25 cellular contexts compared by ENCODE assay signal in the genomic region with DNA sequence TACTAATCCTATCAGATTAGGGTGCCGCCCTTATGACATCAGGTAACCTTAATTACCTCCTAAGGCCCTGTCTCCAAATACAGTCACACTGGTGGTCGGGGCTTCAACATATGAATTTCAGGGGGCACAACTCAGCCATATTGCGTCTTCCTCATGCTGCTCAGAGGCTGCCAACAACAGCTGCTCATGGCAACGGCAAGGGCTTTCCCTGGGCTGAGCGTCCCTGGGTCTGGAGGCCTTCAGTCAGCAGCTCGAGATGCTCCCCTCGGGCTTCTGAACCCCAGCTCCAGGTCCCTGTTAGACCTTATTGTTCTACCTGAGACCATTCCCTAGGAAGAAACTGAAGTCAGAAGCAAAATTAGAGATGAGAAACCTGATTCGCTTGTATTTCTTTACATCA.
"Had no signal": no experiment of that assay in that cellular context is flagged by ENCODE, and none has a peak within 500 bp of the region (broad histone marks: within the 10 kb centered on the region; RNA-seq: fewer than 3 reads in every experiment).

No MANE protein-coding gene starts in this region.

- H3K36me3 ChIP-seq: esophagus muscularis mucosa, gastroesophageal sphincter, left lung, lower lobe of right lung, neural progenitor cell, right lobe of liver, thoracic aorta had no signal

- ATAC-seq: gastroesophageal sphincter; left lung; lower lobe of right lung; natural killer cell treated with Interleukin-12 subunit alpha and Interleukin-12 subunit beta and Interleukin-15 and Interleukin-18, amount 100 ng/mL, for 72 hours; psoas muscle; right lobe of liver; stimulated activated naive B cell treated with anti-CD40 and anti-IgM and Interleukin-4, amounts not matched to agents 10 μg/mL and 1 μg/mL and 100 μg/mL, for 72 hours; stimulated activated naive CD8-positive, alpha-beta T cell treated with anti-CD3 and anti-CD28 coated beads, Interleukin-15, amount 100 ng/mL, for 72 hours had no signal

- H3K9me3 Mint-ChIP-seq: natural killer cell treated with Interleukin-12 subunit alpha and Interleukin-12 subunit beta and Interleukin-15 and Interleukin-18, amount 100 ng/mL, for 72 hours; neural progenitor cell had no signal

- H3K4me3 Mint-ChIP-seq: memory B cell; natural killer cell treated with Interleukin-12 subunit alpha and Interleukin-12 subunit beta and Interleukin-15 and Interleukin-18, amount 100 ng/mL, for 72 hours; neural progenitor cell; stimulated activated naive B cell treated with anti-CD40 and anti-IgM and Interleukin-4, amounts not matched to agents 10 μg/mL and 1 μg/mL and 100 μg/mL, for 72 hours; stimulated activated naive CD8-positive, alpha-beta T cell treated with anti-CD3 and anti-CD28 coated beads, Interleukin-15, amount 100 ng/mL, for 72 hours had no signal

- H3K79me2 ChIP-seq: parathyroid adenoma had no signal

- DNase-seq: effector memory CD4-positive, alpha-beta T cell; foreskin fibroblast; glutamatergic neuron; left lung; lower lobe of right lung; midbrain; occipital lobe; psoas muscle; retina; right lobe of liver; stimulated activated CD4-positive, alpha-beta T cell treated with anti-CD3 and anti-CD28 coated beads, Interleukin-2, amount 100 ng/mL, for 24 hours; stimulated activated CD4-positive, alpha-beta T cell treated with anti-CD3 and anti-CD28 coated beads, Interleukin-4, amount 100 ng/mL, for 4 hours; stimulated activated naive B cell treated with anti-CD40 and anti-IgM and Interleukin-4, amounts not matched to agents 10 μg/mL and 1 μg/mL and 100 μg/mL, for 72 hours; stimulated activated naive CD8-positive, alpha-beta T cell treated with anti-CD3 and anti-CD28 coated beads, Interleukin-15, amount 100 ng/mL, for 72 hours; substantia nigra; trophoblast cell had no signal

- H3K36me3 Mint-ChIP-seq: memory B cell; natural killer cell treated with Interleukin-12 subunit alpha and Interleukin-12 subunit beta and Interleukin-15 and Interleukin-18, amount 100 ng/mL, for 72 hours; neural progenitor cell; stimulated activated naive B cell treated with anti-CD40 and anti-IgM and Interleukin-4, amounts not matched to agents 10 μg/mL and 1 μg/mL and 100 μg/mL, for 72 hours had no signal

- H3K9ac ChIP-seq: neural progenitor cell, parathyroid adenoma had no signal

- H3K4me1 Mint-ChIP-seq: memory B cell; stimulated activated naive B cell treated with anti-CD40 and anti-IgM and Interleukin-4, amounts not matched to agents 10 μg/mL and 1 μg/mL and 100 μg/mL, for 72 hours; stimulated activated naive CD8-positive, alpha-beta T cell treated with anti-CD3 and anti-CD28 coated beads, Interleukin-15, amount 100 ng/mL, for 72 hours had no signal

- H3K4me1 ChIP-seq: esophagus muscularis mucosa, gastroesophageal sphincter, left lung, lower lobe of right lung, parathyroid adenoma, psoas muscle, right lobe of liver had no signal

- H3K4me2 ChIP-seq: neural progenitor cell had no signal

- H2AFZ ChIP-seq: neural progenitor cell, parathyroid adenoma had no signal

- H3K27me3 ChIP-seq: gastroesophageal sphincter, neural progenitor cell, right lobe of liver had no signal

- H3K9me3 ChIP-seq: esophagus muscularis mucosa, left lung, lower lobe of right lung, psoas muscle, right lobe of liver, thoracic aorta had no signal

- H3K27ac Mint-ChIP-seq: memory B cell; natural killer cell treated with Interleukin-12 subunit alpha and Interleukin-12 subunit beta and Interleukin-15 and Interleukin-18, amount 100 ng/mL, for 72 hours; neural progenitor cell; stimulated activated naive B cell treated with anti-CD40 and anti-IgM and Interleukin-4, amounts not matched to agents 10 μg/mL and 1 μg/mL and 100 μg/mL, for 72 hours had no signal

- H3K4me3 ChIP-seq: esophagus muscularis mucosa, gastroesophageal sphincter, left lung, lower lobe of right lung, neural progenitor cell, psoas muscle, right lobe of liver, skin epidermis, thoracic aorta had no signal

- H3K27ac ChIP-seq: epithelial cell of prostate, esophagus muscularis mucosa, gastroesophageal sphincter, left lung, lower lobe of right lung, neural progenitor cell, parathyroid adenoma, psoas muscle, right lobe of liver, skin epidermis, thoracic aorta had no signal
